In the genomic region with DNA sequence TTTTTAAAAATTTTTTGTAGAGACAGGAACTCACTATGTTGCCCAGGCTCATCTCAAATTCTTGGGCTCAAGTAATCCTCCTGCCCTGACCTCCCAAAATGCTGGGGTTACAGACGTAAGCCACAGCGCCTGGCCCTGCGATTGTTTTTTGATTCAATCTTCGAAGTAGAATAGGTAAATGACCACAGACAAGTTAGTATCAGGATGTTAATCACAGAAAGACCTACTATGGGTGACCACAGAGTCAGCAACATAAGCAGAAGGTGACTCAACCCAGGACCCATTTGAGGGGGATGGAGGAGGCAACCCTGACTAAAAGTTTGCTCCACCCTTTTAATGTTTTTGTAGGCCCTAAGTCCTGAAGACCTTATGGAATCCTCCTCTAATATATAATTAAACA, we compare ENCODE assay signal across 27 cellular contexts. TPM values are rescaled to one million over a fixed set of nuclear protein-coding genes. Genes with fewer than 3 reads are reported as not detected.
A peak's percentile ranks its signal among the peaks of the same experiment; 100 is the strongest.
DNase-seq lines count a peak whose midpoint lies in the region; ATAC-seq and TF ChIP-seq lines count a peak whose summit lies in the region.
"Had no signal": no experiment of that assay in that cellular context is flagged by ENCODE, and none has a peak within 500 bp of the region (broad histone marks: within the 10 kb centered on the region; RNA-seq: fewer than 3 reads in every experiment).

No MANE protein-coding gene starts in this region.

- H3K4me3 Mint-ChIP-seq in activated CD4-positive, alpha-beta T cell treated with anti-CD3 and anti-CD28 coated beads for 36 hours: no peak overlapping the region
- H3K4me3 Mint-ChIP-seq in activated B cell treated with CpG ODN at 0.5 μM for 24 hours: no peak overlapping the region
- H3K4me3 Mint-ChIP-seq in neural progenitor cell: no peak overlapping the region
- H3K4me3 Mint-ChIP-seq: naive B cell had no signal

- H3K9ac ChIP-seq in BLaER1 treated with 17β-estradiol and CSF1 and Interleukin-3, amounts not matched to agents 10 nM and 100 nM: peak overlapping the region in 6 of 11 experiments; percentile 36 to 100 (median 94); a peak in 12 of 22 replicates
- no peak overlapping the region for H3K9ac ChIP-seq in neural progenitor cell
- H3K9ac ChIP-seq: BLaER1, KMS-11 had no signal

- CTCF ChIA-PET in activated CD4-positive, alpha-beta T cell treated with anti-CD3 and anti-CD28 coated beads for 36 hours (lab: Charles Lee): interaction anchor here (1.0 to 5.0 kb wide), 3 partner anchors 11 to 15 kb away, joined by 3 to 52 read pairs (median 3); no protein-coding TSS in a partner anchor
- CTCF ChIA-PET in activated B cell treated with CpG ODN at 0.5 μM for 24 hours (lab: Charles Lee): no interaction called here

- peak overlapping the region; percentile 15 to 96 (median 93); a peak in 19 of 22 replicates for H3K4me2 ChIP-seq in BLaER1 treated with 17β-estradiol and CSF1 and Interleukin-3, amounts not matched to agents 10 nM and 100 nM
- no peak overlapping the region for H3K4me2 ChIP-seq in neural progenitor cell
- H3K4me2 ChIP-seq: KMS-11, PC-9 had no signal

- no peaks in the 10 kb centered on the region for H3K27me3 Mint-ChIP-seq in activated CD4-positive, alpha-beta T cell treated with anti-CD3 and anti-CD28 coated beads for 36 hours
- no peaks in the 10 kb centered on the region for H3K27me3 Mint-ChIP-seq in activated B cell treated with CpG ODN at 0.5 μM for 24 hours
- H3K27me3 Mint-ChIP-seq in neural progenitor cell (ENCODE audit: insufficient read depth, low read depth): peaks cover 3% of the 10 kb centered on the region
- H3K27me3 Mint-ChIP-seq: naive B cell had no signal

- POLR2A ChIA-PET in activated CD4-positive, alpha-beta T cell treated with anti-CD3 and anti-CD28 coated beads for 36 hours (lab: Charles Lee): interaction anchor here (0.9 kb wide), 1 partner anchor 12 kb away, joined by 3 read pairs; no protein-coding TSS in a partner anchor
- POLR2A ChIA-PET in activated B cell treated with CpG ODN at 0.5 μM for 24 hours (lab: Charles Lee): interaction anchor here (0.7 to 7.9 kb wide), 5 partner anchors 10 to 276 kb away, joined by 9 to 282 read pairs (median 112); a partner anchor contains a TSS

- H3K36me3 Mint-ChIP-seq in activated CD4-positive, alpha-beta T cell treated with anti-CD3 and anti-CD28 coated beads for 36 hours (ENCODE audit: low read depth): no peaks in the 10 kb centered on the region
- no peaks in the 10 kb centered on the region for H3K36me3 Mint-ChIP-seq in activated B cell treated with CpG ODN at 0.5 μM for 24 hours (ENCODE audit: low read depth)
- H3K36me3 Mint-ChIP-seq in neural progenitor cell: no peaks in the 10 kb centered on the region

- no peak for TF ChIP-seq EP300 in esophagus muscularis mucosa (IDR thresholded peaks at IDR 0.05)

- H3K27me3 ChIP-seq in BLaER1 treated with 17β-estradiol and CSF1 and Interleukin-3, amounts not matched to agents 10 nM and 100 nM: no peaks in the 10 kb centered on the region
- no peaks in the 10 kb centered on the region for H3K27me3 ChIP-seq in esophagus muscularis mucosa
- peaks cover 61% of the 10 kb centered on the region for H3K27me3 ChIP-seq in neural progenitor cell
- H3K27me3 ChIP-seq: BLaER1, body of pancreas, colonic mucosa, SJCRH30 had no signal

- DNase-seq in activated CD4-positive, alpha-beta T cell treated with anti-CD3 and anti-CD28 coated beads for 36 hours: peak; percentile 58
- no peak for DNase-seq in activated CD4-positive, alpha-beta T cell treated with anti-CD3 and anti-CD28 coated beads, Interleukin-2, amount 50 U/mL, for 1 hour
- DNase-seq in activated B cell treated with CpG ODN at 0.5 μM for 24 hours (no peak), esophagus muscularis mucosa (ENCODE audit: extremely low spot score) (peak; percentile 29), neural progenitor cell (ENCODE audit: low spot score) (no peak), cerebellar nuclear complex (lab: John Stamatoyannopoulos, UW) (no peak)
- DNase-seq: activated CD4-positive, alpha-beta T cell treated with anti-CD3 and anti-CD28 coated beads for 1 hour; body of pancreas; colonic mucosa; foreskin fibroblast; hippocampal formation; kidney; mammary epithelial cell; naive B cell; NCI-H1048; NCI-H2107; NCI-H526 treated with DMSO at 0.1 percent for 48 hours; PC-9; SJCRH30; stimulated activated CD4-positive, alpha-beta T cell treated with anti-CD3 and anti-CD28 coated beads, Interleukin-4, amount 100 ng/mL, for 1 hour had no signal

- peak overlapping the region; percentile 47 for H3K27ac Mint-ChIP-seq in activated CD4-positive, alpha-beta T cell treated with anti-CD3 and anti-CD28 coated beads for 36 hours
- H3K27ac Mint-ChIP-seq in activated B cell treated with CpG ODN at 0.5 μM for 24 hours: peak overlapping the region; percentile 3
- no peak overlapping the region for H3K27ac Mint-ChIP-seq in neural progenitor cell
- H3K27ac Mint-ChIP-seq: activated T-helper 2 cell treated with anti-CD3 and anti-CD28 coated beads, Interferon-gamma antibody, Interleukin-2, Interleukin-4, amounts not matched to agents 10 μg/mL and 5 μg/mL and 100 μg/mL, durations not matched to agents 14 hours and 24 hours and 36 hours; progenitor cell of endocrine pancreas had no signal

- no peaks in the 10 kb centered on the region for H4K20me1 ChIP-seq in BLaER1 treated with 17β-estradiol and CSF1 and Interleukin-3, amounts not matched to agents 10 nM and 100 nM
- no peaks in the 10 kb centered on the region for H4K20me1 ChIP-seq in neural progenitor cell (ENCODE audit: low read depth)
- H4K20me1 ChIP-seq: BLaER1 had no signal

- H3K4me3 ChIP-seq in BLaER1 treated with 17β-estradiol and CSF1 and Interleukin-3, amounts not matched to agents 10 nM and 100 nM: peak overlapping the region in 3 of 10 experiments; percentile 57 to 68 (median 61); a peak in 5 of 20 replicates
- H3K4me3 ChIP-seq in esophagus muscularis mucosa (no peak overlapping the region), neural progenitor cell (no peak overlapping the region)
- H3K4me3 ChIP-seq: BLaER1, body of pancreas, colonic mucosa, PC-9, SJCRH30, thoracic aorta had no signal

- peak; percentile 13 for ATAC-seq in activated CD4-positive, alpha-beta T cell treated with anti-CD3 and anti-CD28 coated beads for 36 hours
- ATAC-seq in activated B cell treated with CpG ODN at 0.5 μM for 24 hours (ENCODE audit: low read depth) (no peak), GM18870 (IDR thresholded peaks at IDR 0.05; ENCODE audit: unreplicated experiment) (no peak)
- ATAC-seq: body of pancreas had no signal

- TF ChIP-seq POLR2A in esophagus muscularis mucosa (IDR thresholded peaks at IDR 0.05; ENCODE audit: low read depth): no peak

- no peaks in the 10 kb centered on the region for H3K79me2 ChIP-seq in neural progenitor cell (ENCODE audit: low read depth)

- TF ChIP-seq CTCF in activated B cell treated with CpG ODN at 0.5 μM for 24 hours (IDR thresholded peaks at IDR 0.05): no peak
- TF ChIP-seq CTCF in esophagus muscularis mucosa (IDR thresholded peaks at IDR 0.05): no peak
- no peak for TF ChIP-seq CTCF in neural progenitor cell (IDR thresholded peaks at IDR 0.05)

- peaks cover 73 to 100% (median 97%) of the 10 kb centered on the region in 10 experiments for H3K4me1 ChIP-seq in BLaER1 treated with 17β-estradiol and CSF1 and Interleukin-3, amounts not matched to agents 10 nM and 100 nM
- H3K4me1 ChIP-seq in esophagus muscularis mucosa: peaks cover 0 to 17% (median 12%) of the 10 kb centered on the region in 4 donors
- H3K4me1 ChIP-seq in neural progenitor cell: peaks cover 16% of the 10 kb centered on the region
- H3K4me1 ChIP-seq: body of pancreas, colonic mucosa had no signal

- no peaks in the 10 kb centered on the region for H3K9me3 Mint-ChIP-seq in activated CD4-positive, alpha-beta T cell treated with anti-CD3 and anti-CD28 coated beads for 36 hours (ENCODE audit: low read depth)
- H3K9me3 Mint-ChIP-seq in activated B cell treated with CpG ODN at 0.5 μM for 24 hours: no peaks in the 10 kb centered on the region
- H3K9me3 Mint-ChIP-seq in neural progenitor cell: no peaks in the 10 kb centered on the region
- H3K9me3 Mint-ChIP-seq: activated T-helper 2 cell treated with anti-CD3 and anti-CD28 coated beads, Interferon-gamma antibody, Interleukin-2, Interleukin-4, amounts not matched to agents 10 μg/mL and 5 μg/mL and 100 μg/mL, durations not matched to agents 14 hours and 24 hours and 36 hours had no signal

- intact Hi-C loops in activated CD4-positive, alpha-beta T cell treated with anti-CD3 and anti-CD28 coated beads for 36 hours (cut with DNase I, micrococcal nuclease): no loop called here
- intact Hi-C loops in activated B cell treated with CpG ODN at 0.5 μM for 24 hours (cut with micrococcal nuclease): loop anchor here (10.0 kb wide), 1 partner anchor 390 kb away; no protein-coding TSS in a partner anchor
- intact Hi-C loops in esophagus muscularis mucosa (cut with DNase I): no loop called here

- H3K36me3 ChIP-seq in BLaER1 treated with 17β-estradiol and CSF1 and Interleukin-3, amounts not matched to agents 10 nM and 100 nM: 0 out of 22 replicates have a peak, but pooled peaks cover 0 to 5% (median 0%) of the 10 kb centered on the region in 11 experiments
- no peaks in the 10 kb centered on the region for H3K36me3 ChIP-seq in esophagus muscularis mucosa
- no peaks in the 10 kb centered on the region for H3K36me3 ChIP-seq in neural progenitor cell
- H3K36me3 ChIP-seq: BLaER1, colonic mucosa, SJCRH30, thoracic aorta had no signal

- no peak overlapping the region for H2AFZ ChIP-seq in neural progenitor cell (replicated peaks)
- H2AFZ ChIP-seq: PC-9 had no signal

- H3K9me3 ChIP-seq in BLaER1 treated with 17β-estradiol and CSF1 and Interleukin-3, amounts not matched to agents 10 nM and 100 nM (replicated peaks in 1 of 11): no peaks in the 10 kb centered on the region; a peak in 2 of 22 replicates
- H3K9me3 ChIP-seq in esophagus muscularis mucosa (no peaks in the 10 kb centered on the region), neural progenitor cell (ENCODE audit: low read depth) (no peaks in the 10 kb centered on the region)
- H3K9me3 ChIP-seq: BLaER1, body of pancreas, colonic mucosa, SJCRH30, thoracic aorta had no signal

- H3K27ac ChIP-seq in BLaER1 treated with 17β-estradiol and CSF1 and Interleukin-3, amounts not matched to agents 10 nM and 100 nM: peak overlapping the region; percentile 55 to 100 (median 100); a peak in 20 of 22 replicates
- H3K27ac ChIP-seq in esophagus muscularis mucosa (replicated peaks in 1 of 4): no peak overlapping the region
- H3K27ac ChIP-seq in neural progenitor cell: no peak overlapping the region
- H3K27ac ChIP-seq: body of pancreas, colonic mucosa, KMS-11, PC-9, SJCRH30, thoracic aorta had no signal

- H3K4me1 Mint-ChIP-seq in activated CD4-positive, alpha-beta T cell treated with anti-CD3 and anti-CD28 coated beads for 36 hours: peaks cover 51% of the 10 kb centered on the region
- H3K4me1 Mint-ChIP-seq in activated B cell treated with CpG ODN at 0.5 μM for 24 hours (peaks cover 56% of the 10 kb centered on the region), neural progenitor cell (peaks cover 20% of the 10 kb centered on the region)

- H3F3A ChIP-seq in neural progenitor cell (ENCODE audit: low read depth): peaks cover 10% of the 10 kb centered on the region

- 96% methylated on average over 4 of the region's 4 CpGs for WGBS in esophagus muscularis mucosa

RNA-seq across cellular contexts. Expression of a gene that starts 10.0 kb away (rescaled TPM):
- total RNA-seq in activated CD4-positive, alpha-beta T cell treated with anti-CD3 and anti-CD28 coated beads for 36 hours: 10 to 100 TPM; 51.1 to 51.7 TPM
- 92.7 and 110 TPM in 2 replicates for total RNA-seq in activated B cell treated with CpG ODN at 0.5 μM for 24 hours
- total RNA-seq in esophagus muscularis mucosa: 10 to 100 TPM; 40.1 to 46.5 (median 41.3) TPM
- total RNA-seq in neural progenitor cell (ENCODE audit: low replicate concordance): 48.8 and 64.2 TPM in 2 replicates

Comparison
In these comparisons a context has a peak if more than half of its experiments do, and no peak if none do; other contexts are left out.
1. DNase-seq: peak in activated CD4-positive, alpha-beta T cell treated with anti-CD3 and anti-CD28 coated beads for 36 hours (single experiment) and esophagus muscularis mucosa (single experiment); none in activated CD4-positive, alpha-beta T cell treated with anti-CD3 and anti-CD28 coated beads, Interleukin-2, amount 50 U/mL, for 1 hour (single experiment), activated B cell treated with CpG ODN at 0.5 μM for 24 hours (single experiment), neural progenitor cell (single experiment) and cerebellar nuclear complex (0 of 2).
2. H3K27ac ChIP-seq: peak in BLaER1 treated with 17β-estradiol and CSF1 and Interleukin-3, amounts not matched to agents 10 nM and 100 nM (11 of 11); none in esophagus muscularis mucosa (0 of 4) and neural progenitor cell (single experiment).